In the genomic region with DNA sequence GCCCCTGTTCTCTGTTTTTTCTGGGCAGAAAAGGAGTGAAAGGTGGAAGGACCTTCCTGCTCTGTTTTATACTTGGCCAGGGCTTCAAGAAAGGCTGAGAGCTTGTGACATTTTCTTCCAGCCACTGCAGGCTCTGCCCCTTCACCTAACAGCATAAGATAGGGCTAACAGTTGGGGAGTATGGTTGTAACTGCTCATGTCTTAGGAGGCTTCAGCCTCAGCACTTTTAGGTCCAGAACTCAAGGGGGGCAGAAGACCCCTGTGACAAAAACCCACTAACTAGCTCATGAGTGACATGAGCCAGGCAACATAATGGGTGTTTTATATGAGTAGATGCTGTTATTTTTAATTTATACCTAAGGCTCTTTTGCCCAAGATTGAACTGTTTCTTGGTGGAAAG, we compare ENCODE assay signal across 11 cellular contexts. TPM values are rescaled to one million over a fixed set of nuclear protein-coding genes. Genes with fewer than 3 reads are reported as not detected.
DNase-seq lines count a peak whose midpoint lies in the region; ATAC-seq and TF ChIP-seq lines count a peak whose summit lies in the region.
"Had no signal": no experiment of that assay in that cellular context is flagged by ENCODE, and none has a peak within 500 bp of the region (broad histone marks: within the 10 kb centered on the region; RNA-seq: fewer than 3 reads in every experiment).

No MANE protein-coding gene starts in this region.

- H3K4me3 ChIP-seq in coronary artery = peak overlapping the region; percentile 25
- no peak overlapping the region for H3K4me3 ChIP-seq in lower leg skin (ENCODE audit: low read depth, poor library complexity, severe bottlenecking)

- intact Hi-C loops in activated CD4-positive, alpha-beta T cell treated with anti-CD3 and anti-CD28 coated beads, Interleukin-2, amount 10 ng/mL, durations not matched to agents 24 days and 14 days (cut with micrococcal nuclease) = no loop called here
- intact Hi-C loops in lower leg skin (cut with DNase I; ENCODE audit: low total_unique reads) = no loop called here

- peak overlapping the region in 1 of 2 donors; percentile 54 for H3K27ac ChIP-seq in coronary artery
- H3K27ac ChIP-seq: Peyer's patch had no signal

- H3K4me3 Mint-ChIP-seq in activated CD4-positive, alpha-beta T cell treated with anti-CD3 and anti-CD28 coated beads, Interleukin-2, amount 10 ng/mL, durations not matched to agents 24 days and 14 days = peak overlapping the region; percentile 35
- H3K4me3 Mint-ChIP-seq in stimulated activated effector memory CD8-positive, alpha-beta T cell treated with anti-CD3 and anti-CD28 coated beads, Interleukin-12 subunit alpha, Interleukin-12 subunit beta, amount 100 ng/mL, for 72 hours = peak overlapping the region; percentile 32
- H3K4me3 Mint-ChIP-seq: natural killer cell, WTC11 had no signal

- peak overlapping the region; percentile 17 for H3K27ac Mint-ChIP-seq in activated CD4-positive, alpha-beta T cell treated with anti-CD3 and anti-CD28 coated beads, Interleukin-2, amount 10 ng/mL, durations not matched to agents 24 days and 14 days
- peak overlapping the region; percentile 79 for H3K27ac Mint-ChIP-seq in stimulated activated effector memory CD8-positive, alpha-beta T cell treated with anti-CD3 and anti-CD28 coated beads, Interleukin-12 subunit alpha, Interleukin-12 subunit beta, amount 100 ng/mL, for 72 hours
- H3K27ac Mint-ChIP-seq: WTC11 had no signal

- H3K4me1 Mint-ChIP-seq in activated CD4-positive, alpha-beta T cell treated with anti-CD3 and anti-CD28 coated beads, Interleukin-2, amount 10 ng/mL, durations not matched to agents 24 days and 14 days = peaks cover 42% of the 10 kb centered on the region
- peaks cover 46% of the 10 kb centered on the region for H3K4me1 Mint-ChIP-seq in stimulated activated effector memory CD8-positive, alpha-beta T cell treated with anti-CD3 and anti-CD28 coated beads, Interleukin-12 subunit alpha, Interleukin-12 subunit beta, amount 100 ng/mL, for 72 hours

- no peak for DNase-seq in activated CD4-positive, alpha-beta T cell treated with anti-CD3 and anti-CD28 coated beads, Interleukin-2, amount 10 ng/mL, durations not matched to agents 24 days and 14 days
- no peak for DNase-seq in activated CD4-positive, alpha-beta T cell treated with anti-CD3 and anti-CD28 coated beads, Interleukin-2, amount 50 U/mL, for 4 hours
- no peak for DNase-seq in coronary artery (ENCODE audit: low spot score)
- DNase-seq in stimulated activated effector memory CD8-positive, alpha-beta T cell treated with anti-CD3 and anti-CD28 coated beads, Interleukin-12 subunit alpha, Interleukin-12 subunit beta, amount 100 ng/mL, for 72 hours (ENCODE audit: low spot score in 2 of 2) = no peak
- DNase-seq in lower leg skin (ENCODE audit: low spot score in 2 of 2) = no peak
- DNase-seq in H4 (ENCODE audit: low spot score) = no peak
- DNase-seq: natural killer cell; NCI-H2029; Peyer's patch; stimulated activated CD4-positive, alpha-beta T cell treated with anti-CD3 and anti-CD28 coated beads, Interleukin-4, amount 100 ng/mL, for 1 hour had no signal

- H3K27me3 Mint-ChIP-seq in activated CD4-positive, alpha-beta T cell treated with anti-CD3 and anti-CD28 coated beads, Interleukin-2, amount 10 ng/mL, durations not matched to agents 24 days and 14 days = no peaks in the 10 kb centered on the region

- no peaks in the 10 kb centered on the region for H3K9me3 Mint-ChIP-seq in activated CD4-positive, alpha-beta T cell treated with anti-CD3 and anti-CD28 coated beads, Interleukin-2, amount 10 ng/mL, durations not matched to agents 24 days and 14 days
- no peaks in the 10 kb centered on the region for H3K9me3 Mint-ChIP-seq in stimulated activated effector memory CD8-positive, alpha-beta T cell treated with anti-CD3 and anti-CD28 coated beads, Interleukin-12 subunit alpha, Interleukin-12 subunit beta, amount 100 ng/mL, for 72 hours
- H3K9me3 Mint-ChIP-seq: natural killer cell, WTC11 had no signal

- peaks cover 67% of the 10 kb centered on the region for H3K36me3 Mint-ChIP-seq in activated CD4-positive, alpha-beta T cell treated with anti-CD3 and anti-CD28 coated beads, Interleukin-2, amount 10 ng/mL, durations not matched to agents 24 days and 14 days (ENCODE audit: low read depth)
- peaks cover 100% of the 10 kb centered on the region for H3K36me3 Mint-ChIP-seq in stimulated activated effector memory CD8-positive, alpha-beta T cell treated with anti-CD3 and anti-CD28 coated beads, Interleukin-12 subunit alpha, Interleukin-12 subunit beta, amount 100 ng/mL, for 72 hours
- H3K36me3 Mint-ChIP-seq: natural killer cell had no signal

- ATAC-seq in stimulated activated effector memory CD8-positive, alpha-beta T cell treated with anti-CD3 and anti-CD28 coated beads, Interleukin-12 subunit alpha, Interleukin-12 subunit beta, amount 100 ng/mL, for 72 hours = no peak
- ATAC-seq: natural killer cell, WTC11 had no signal

- TF ChIP-seq POLR2A in lower leg skin (IDR thresholded peaks at IDR 0.05) = no peak

- TF ChIP-seq CTCF in coronary artery (IDR thresholded peaks at IDR 0.05) = no peak
- TF ChIP-seq CTCF in lower leg skin (IDR thresholded peaks at IDR 0.05) = no peak

RNA-seq across cellular contexts. Expression of gene ALDOA, which starts 4.9 kb away (rescaled TPM):
- total RNA-seq in activated CD4-positive, alpha-beta T cell treated with anti-CD3 and anti-CD28 coated beads, Interleukin-2, amount 10 ng/mL, durations not matched to agents 24 days and 14 days = 2,074 and 2,109 TPM in 2 replicates
- 100 to 1,000 TPM; 836 to 988 (median 910) TPM for total RNA-seq in lower leg skin
- total RNA-seq in H4 (2014; rRNA removed; shearing (Covaris generic)) = 1,896 and 1,920 TPM in 2 replicates

RNA-seq across cellular contexts. Expression of gene PPP4C, which starts 5.3 kb away (rescaled TPM):
- 144 and 145 TPM in 2 replicates for total RNA-seq in activated CD4-positive, alpha-beta T cell treated with anti-CD3 and anti-CD28 coated beads, Interleukin-2, amount 10 ng/mL, durations not matched to agents 24 days and 14 days
- 10 to 100 TPM; 53.3 to 75.4 (median 67.4) TPM for total RNA-seq in lower leg skin
- total RNA-seq in H4 (2014; rRNA removed; shearing (Covaris generic)) = 117 and 139 TPM in 2 replicates

RNA-seq across cellular contexts. Expression of gene TBX6, which starts 21.2 kb away (rescaled TPM):
- 2.1 TPM in 2 replicates for total RNA-seq in activated CD4-positive, alpha-beta T cell treated with anti-CD3 and anti-CD28 coated beads, Interleukin-2, amount 10 ng/mL, durations not matched to agents 24 days and 14 days
- total RNA-seq in lower leg skin = 1 to 10 TPM; 2.6 to 7.2 (median 3.8) TPM
- not detected in 2 replicates for total RNA-seq in H4 (2014; rRNA removed; shearing (Covaris generic))

RNA-seq across cellular contexts. Expression of gene YPEL3, which starts 25.5 kb away (rescaled TPM):
- 11.8 and 11.9 TPM in 2 replicates for total RNA-seq in activated CD4-positive, alpha-beta T cell treated with anti-CD3 and anti-CD28 coated beads, Interleukin-2, amount 10 ng/mL, durations not matched to agents 24 days and 14 days
- total RNA-seq in lower leg skin = 100 to 1,000 TPM; 185 to 351 (median 229) TPM
- total RNA-seq in H4 (2014; rRNA removed; shearing (Covaris generic)) = 4.1 and 6.7 TPM in 2 replicates

RNA-seq across cellular contexts. Expression of gene TLCD3B, which starts 39.4 kb away (rescaled TPM):
- total RNA-seq in activated CD4-positive, alpha-beta T cell treated with anti-CD3 and anti-CD28 coated beads, Interleukin-2, amount 10 ng/mL, durations not matched to agents 24 days and 14 days = 1.5 and 1.8 TPM in 2 replicates
- total RNA-seq in lower leg skin = not detected
- 0.04 TPM in 1 of 2 replicates, not detected in the other for total RNA-seq in H4 (2014; rRNA removed; shearing (Covaris generic))
- total RNA-seq: Peyer's patch had no signal
